ENCODE assay signal across 16 cellular contexts in genomic region chr6:170366248-170366960, GRCh38. TPM values are rescaled to one million over a fixed set of nuclear protein-coding genes. Genes with fewer than 3 reads are reported as not detected.
DNase-seq lines count a peak whose midpoint lies in the region; ATAC-seq and TF ChIP-seq lines count a peak whose summit lies in the region.
"Had no signal": no experiment of that assay in that cellular context is flagged by ENCODE, and none has a peak within 500 bp of the region (broad histone marks: within the 10 kb centered on the region; RNA-seq: fewer than 3 reads in every experiment).

No MANE protein-coding gene starts in this region.

- intact Hi-C loops in heart right ventricle (cut with DNase I) (loop anchor here in 1 of 10 donors (10.0 kb wide), 1 partner anchor 532 kb away; no protein-coding TSS in a partner anchor), left ventricle myocardium inferior (cut with micrococcal nuclease) (no loop called here), testis (cut with DNase I; ENCODE audit: low total_unique reads) (no loop called here)
- intact Hi-C loops in dendritic cell treated with granulocyte-macrophage colony-stimulating factor and Interleukin-4, amounts not matched to agents 40 ng/mL and 50 ng/mL, for 4 days (cut with micrococcal nuclease), result no loop called here

- TF ChIP-seq CTCF in heart right ventricle (IDR thresholded peaks at IDR 0.05), result no peak
- TF ChIP-seq CTCF in left ventricle myocardium inferior (IDR thresholded peaks at IDR 0.05; ENCODE audit: borderline replicate concordance), result no peak
- TF ChIP-seq CTCF in nephron (IDR thresholded peaks at IDR 0.05; ENCODE audit: unreplicated experiment in 3 of 3), result no peak
- TF ChIP-seq CTCF in testis (IDR thresholded peaks at IDR 0.05), result no peak

- no peaks in the 10 kb centered on the region for H3K9me3 ChIP-seq in heart right ventricle
- no peaks in the 10 kb centered on the region for H3K9me3 ChIP-seq in left ventricle myocardium inferior (replicated peaks)
- no peaks in the 10 kb centered on the region for H3K9me3 ChIP-seq in testis
- H3K9me3 ChIP-seq: spleen had no signal

- H3K27me3 ChIP-seq in heart right ventricle (no peaks in the 10 kb centered on the region), left ventricle myocardium inferior (ENCODE audit: low read depth) (no peaks in the 10 kb centered on the region), testis (no peaks in the 10 kb centered on the region)
- H3K27me3 ChIP-seq: spleen had no signal

- H3K36me3 ChIP-seq in heart right ventricle (peaks cover 0 to 84% (median 3%) of the 10 kb centered on the region in 9 donors), left ventricle myocardium inferior (peaks cover 66% of the 10 kb centered on the region), testis (ENCODE audit: low read depth, missing control alignments) (no peaks in the 10 kb centered on the region)

- ATAC-seq in heart right ventricle, result peak in 6 of 8 donors; percentile 25 to 63 (median 50)
- ATAC-seq: PC-3 had no signal

- DNase-seq in heart right ventricle (no peak), left ventricle myocardium inferior (no peak), testis (peak; percentile 59), SIG-M5 treated with dmso at 0.1 percent for 504 hours (lab: John Stamatoyannopoulos, UW; ENCODE audit: unreplicated experiment) (no peak), HT-29 (ENCODE audit: low spot score) (no peak)
- DNase-seq in activated CD4-positive, alpha-beta T cell treated with anti-CD3 and anti-CD28 coated beads, Interleukin-2, amount 50 U/mL, for 4 hours, result no peak
- DNase-seq: activated CD4-positive, alpha-beta T cell treated with anti-CD3 and anti-CD28 coated beads for 1 hour; activated naive CD4-positive, alpha-beta T cell treated with Interleukin-2 at 50 U/mL for 16 hours; DMS79; NCI-H526 treated with DMSO at 0.1 percent for 48 hours; PC-3; spleen; trophoblast cell had no signal

- peaks cover 11% of the 10 kb centered on the region for H3K4me1 Mint-ChIP-seq in dendritic cell treated with granulocyte-macrophage colony-stimulating factor and Interleukin-4, amounts not matched to agents 40 ng/mL and 50 ng/mL, for 4 days (ENCODE audit: low read depth)
- peaks cover 49% of the 10 kb centered on the region for H3K4me1 Mint-ChIP-seq in nephron

- H3K27ac Mint-ChIP-seq in dendritic cell treated with granulocyte-macrophage colony-stimulating factor and Interleukin-4, amounts not matched to agents 40 ng/mL and 50 ng/mL, for 4 days, result peak overlapping the region; percentile 9
- peak overlapping the region; percentile 71 to 76 (median 72) for H3K27ac Mint-ChIP-seq in nephron

- 83 to 86% methylated on average over 11 of the region's 11 CpGs for WGBS in heart right ventricle, 2 donors
- 42 to 54% methylated on average over 11 of the region's 11 CpGs for WGBS in testis, 2 donors

- H3K4me3 Mint-ChIP-seq in dendritic cell treated with granulocyte-macrophage colony-stimulating factor and Interleukin-4, amounts not matched to agents 40 ng/mL and 50 ng/mL, for 4 days, result no peak overlapping the region
- peak overlapping the region in 1 of 3 experiments; percentile 17 for H3K4me3 Mint-ChIP-seq in nephron

- peak overlapping the region in 1 of 10 donors; percentile 35 for H3K27ac ChIP-seq in heart right ventricle
- H3K27ac ChIP-seq in left ventricle myocardium inferior (replicated peaks), result no peak overlapping the region
- peak overlapping the region; percentile 53 to 67 for H3K27ac ChIP-seq in testis
- H3K27ac ChIP-seq: SK-N-MC, spleen had no signal

- no peak for TF ChIP-seq POLR2A in testis (IDR thresholded peaks at IDR 0.05)

- H3K4me3 ChIP-seq in heart right ventricle (no peak overlapping the region), left ventricle myocardium inferior (no peak overlapping the region), testis (no peak overlapping the region)
- H3K4me3 ChIP-seq: SK-N-MC, spleen had no signal

- H3K4me1 ChIP-seq in heart right ventricle (peaks cover 0 to 19% (median 3%) of the 10 kb centered on the region in 9 donors), left ventricle myocardium inferior (peaks cover 14% of the 10 kb centered on the region), testis (peaks cover 24% of the 10 kb centered on the region)
- H3K4me1 ChIP-seq: spleen had no signal

- peaks cover 88% of the 10 kb centered on the region for H3K36me3 Mint-ChIP-seq in dendritic cell treated with granulocyte-macrophage colony-stimulating factor and Interleukin-4, amounts not matched to agents 40 ng/mL and 50 ng/mL, for 4 days (ENCODE audit: low read depth)
- peaks cover 48% of the 10 kb centered on the region for H3K36me3 Mint-ChIP-seq in nephron (ENCODE audit: low read depth)

- H3K9me3 Mint-ChIP-seq in dendritic cell treated with granulocyte-macrophage colony-stimulating factor and Interleukin-4, amounts not matched to agents 40 ng/mL and 50 ng/mL, for 4 days, result no peaks in the 10 kb centered on the region
- H3K9me3 Mint-ChIP-seq in nephron, result no peaks in the 10 kb centered on the region

- no peaks in the 10 kb centered on the region for H3K27me3 Mint-ChIP-seq in dendritic cell treated with granulocyte-macrophage colony-stimulating factor and Interleukin-4, amounts not matched to agents 40 ng/mL and 50 ng/mL, for 4 days
- H3K27me3 Mint-ChIP-seq in nephron (ENCODE audit: low read depth), result peaks cover 3% of the 10 kb centered on the region

RNA-seq across cellular contexts. Expression of gene FAM120B, which starts 59.8 kb away (rescaled TPM):
- total RNA-seq in heart right ventricle (10 to 100 TPM; 16.0 to 31.0 (median 25.4) TPM), left ventricle myocardium inferior (20.1 TPM), testis (10 to 100 TPM; 40.6 to 62.2 TPM)
- polyA plus RNA-seq in heart right ventricle (1 to 10 TPM; 7.7 to 9.9 TPM), testis (ENCODE audit: insufficient read depth, low read depth, low replicate concordance) (33.8 TPM)
- 6.9 and 7.4 TPM in 2 replicates for total RNA-seq in HT-29 (2014; rRNA removed; shearing (Covaris generic))
